ENCODE assay signal across 8 cellular contexts in the genomic region with DNA sequence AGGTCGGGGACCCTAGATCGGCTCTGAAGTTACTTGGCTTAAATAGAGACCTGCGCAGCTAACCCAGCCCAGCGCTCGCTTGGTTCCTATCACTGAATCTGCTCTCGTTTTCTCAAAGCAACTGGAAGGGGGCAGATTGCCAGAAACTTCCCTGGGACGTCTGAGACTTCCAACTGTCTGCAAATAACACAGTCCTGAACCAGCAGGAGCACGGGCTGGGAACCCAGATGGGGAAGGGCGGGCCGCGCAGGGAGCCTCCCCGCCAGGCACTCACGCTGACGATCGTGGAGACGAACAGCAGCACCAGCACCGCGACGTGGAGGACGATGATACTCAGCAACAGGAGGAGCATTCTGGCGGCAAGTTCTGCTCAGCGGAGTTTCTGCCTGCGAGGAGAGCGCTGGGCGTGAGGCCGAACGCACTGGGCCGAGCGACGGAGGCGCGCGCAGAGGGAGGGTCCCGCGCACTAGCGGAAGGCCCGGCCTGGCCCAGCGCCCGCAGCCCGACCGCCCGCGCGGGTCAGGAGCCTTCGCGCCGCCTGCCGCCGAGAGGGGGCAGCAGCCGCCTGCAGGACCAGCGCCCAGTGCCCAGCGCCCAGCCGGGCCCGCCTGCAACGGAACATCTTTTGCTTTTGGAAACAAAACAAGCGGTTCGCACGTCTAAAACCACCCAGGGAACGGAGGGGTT. TPM values are rescaled to one million over a fixed set of nuclear protein-coding genes. Genes with fewer than 3 reads are reported as not detected.
DNase-seq lines count a peak whose midpoint lies in the region; ATAC-seq, FAIRE-seq and TF ChIP-seq lines count a peak whose summit lies in the region.

No MANE protein-coding gene starts in this region.

- H3K9me3 ChIP-seq in colonic mucosa = no peaks in the 10 kb centered on the region

- H3K4me3 ChIP-seq in AG04449 (ENCODE audit: low read depth, low read length) = peak overlapping the region; percentile 89
- peak overlapping the region; percentile 57 for H3K4me3 ChIP-seq in colonic mucosa

- H3K27me3 Mint-ChIP-seq in WTC11 (ENCODE audit: low read depth) = peaks cover 93% of the 10 kb centered on the region

- H3K4me1 ChIP-seq in colonic mucosa = peaks cover 20% of the 10 kb centered on the region

- ATAC-seq in WTC11 = peak; percentile 68
- no peak for ATAC-seq in HG02870 (IDR thresholded peaks at IDR 0.05; ENCODE audit: unreplicated experiment)

- no peaks in the 10 kb centered on the region for H3K9me3 Mint-ChIP-seq in WTC11

- no peaks in the 10 kb centered on the region for H3K36me3 ChIP-seq in colonic mucosa

- no peak overlapping the region for H3K27ac Mint-ChIP-seq in WTC11

- H3K27ac ChIP-seq in colonic mucosa (peak overlapping the region; percentile 84), layer of hippocampus (ENCODE audit: low read depth, low read length) (peak overlapping the region; percentile 95)

- peaks cover 3% of the 10 kb centered on the region for H3K27me3 ChIP-seq in colonic mucosa
- no peaks in the 10 kb centered on the region for H3K27me3 ChIP-seq in layer of hippocampus (ENCODE audit: control insufficient read depth, insufficient read depth, low read length)

- H3K4me3 Mint-ChIP-seq in WTC11 = peak overlapping the region; percentile 86

- no peaks in the 10 kb centered on the region for H3K36me3 Mint-ChIP-seq in WTC11

- DNase-seq in AG04449 (ENCODE audit: low read depth, low spot score) = no peak
- DNase-seq in GM18507 (ENCODE audit: extremely low spot score, insufficient read length, low read depth) = peak; percentile 23
- peak; percentile 20 for DNase-seq in NAMALWA (ENCODE audit: low spot score)
- DNase-seq in WTC11 (ENCODE audit: low spot score) = peak; percentile 84
- peak; percentile 83 for DNase-seq in colonic mucosa
- DNase-seq in stimulated activated CD4-positive, alpha-beta T cell treated with anti-CD3 and anti-CD28 coated beads, Interleukin-12 subunit alpha, Interleukin-12 subunit beta, amount 100 ng/mL, for 4 hours = peak; percentile 41

- intact Hi-C loops in colonic mucosa (cut with DNase I) = loop anchor here (2.0 kb wide), 1 partner anchor 148 kb away; no protein-coding TSS in a partner anchor

- H3K9ac ChIP-seq in colonic mucosa (ENCODE audit: low read depth in 2 of 2, low read length in 2 of 2) = peak overlapping the region; percentile 83 to 84

- FAIRE-seq in GM18507 (lab: Jason Lieb, UNC) = no peak

- CTCF ChIA-PET in AG04449 (lab: Yijun Ruan, JAX) (interaction anchor here (1.0 to 9.1 kb wide), 11 partner anchors 12 to 256 kb away, joined by 3 to 318 read pairs (median 7); no protein-coding TSS in a partner anchor), WTC11 (lab: Charles Lee) (interaction anchor here (0.6 to 8.2 kb wide), 9 partner anchors 10 to 242 kb away, joined by 3 to 148 read pairs (median 4); no protein-coding TSS in a partner anchor)

- H3K4me1 Mint-ChIP-seq in WTC11 = peaks cover 20% of the 10 kb centered on the region

- POLR2A ChIA-PET in AG04449 (lab: Yijun Ruan, JAX) (interaction anchor here (1.2 kb wide), 1 partner anchor 242 kb away, joined by 4 read pairs; no protein-coding TSS in a partner anchor), WTC11 (lab: Charles Lee) (no interaction called here)

- TF ChIP-seq CTCF in AG04449 (IDR thresholded peaks at IDR 0.05; ENCODE audit: insufficient read depth, low read length, missing control alignments) = peak; percentile 69
- peak; percentile 82 for TF ChIP-seq CTCF in WTC11 (IDR thresholded peaks at IDR 0.05)
- TF ChIP-seq CTCF in colonic mucosa (IDR thresholded peaks at IDR 0.05) = peak; percentile 77

TF ChIP-seq in WTC11, 78 proteins besides CTCF, POLR2A, EP300 and RAD21 (continues in another document):
- TF ChIP-seq, protein P1, sequence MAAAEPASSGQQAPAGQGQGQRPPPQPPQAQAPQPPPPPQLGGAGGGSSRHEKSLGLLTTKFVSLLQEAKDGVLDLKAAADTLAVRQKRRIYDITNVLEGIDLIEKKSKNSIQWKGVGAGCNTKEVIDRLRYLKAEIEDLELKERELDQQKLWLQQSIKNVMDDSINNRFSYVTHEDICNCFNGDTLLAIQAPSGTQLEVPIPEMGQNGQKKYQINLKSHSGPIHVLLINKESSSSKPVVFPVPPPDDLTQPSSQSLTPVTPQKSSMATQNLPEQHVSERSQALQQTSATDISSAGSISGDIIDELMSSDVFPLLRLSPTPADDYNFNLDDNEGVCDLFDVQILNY (CRISPR knock-in tag; IDR thresholded peaks at IDR 0.05) = 0 out of 2 replicates have a peak, but pooled peaks have one; percentile 67
- TF ChIP-seq, protein P2, sequence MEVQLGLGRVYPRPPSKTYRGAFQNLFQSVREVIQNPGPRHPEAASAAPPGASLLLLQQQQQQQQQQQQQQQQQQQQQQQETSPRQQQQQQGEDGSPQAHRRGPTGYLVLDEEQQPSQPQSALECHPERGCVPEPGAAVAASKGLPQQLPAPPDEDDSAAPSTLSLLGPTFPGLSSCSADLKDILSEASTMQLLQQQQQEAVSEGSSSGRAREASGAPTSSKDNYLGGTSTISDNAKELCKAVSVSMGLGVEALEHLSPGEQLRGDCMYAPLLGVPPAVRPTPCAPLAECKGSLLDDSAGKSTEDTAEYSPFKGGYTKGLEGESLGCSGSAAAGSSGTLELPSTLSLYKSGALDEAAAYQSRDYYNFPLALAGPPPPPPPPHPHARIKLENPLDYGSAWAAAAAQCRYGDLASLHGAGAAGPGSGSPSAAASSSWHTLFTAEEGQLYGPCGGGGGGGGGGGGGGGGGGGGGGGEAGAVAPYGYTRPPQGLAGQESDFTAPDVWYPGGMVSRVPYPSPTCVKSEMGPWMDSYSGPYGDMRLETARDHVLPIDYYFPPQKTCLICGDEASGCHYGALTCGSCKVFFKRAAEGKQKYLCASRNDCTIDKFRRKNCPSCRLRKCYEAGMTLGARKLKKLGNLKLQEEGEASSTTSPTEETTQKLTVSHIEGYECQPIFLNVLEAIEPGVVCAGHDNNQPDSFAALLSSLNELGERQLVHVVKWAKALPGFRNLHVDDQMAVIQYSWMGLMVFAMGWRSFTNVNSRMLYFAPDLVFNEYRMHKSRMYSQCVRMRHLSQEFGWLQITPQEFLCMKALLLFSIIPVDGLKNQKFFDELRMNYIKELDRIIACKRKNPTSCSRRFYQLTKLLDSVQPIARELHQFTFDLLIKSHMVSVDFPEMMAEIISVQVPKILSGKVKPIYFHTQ (CRISPR knock-in tag; IDR thresholded peaks at IDR 0.05) = no peak
- TF ChIP-seq IRF2 (CRISPR knock-in tag; IDR thresholded peaks at IDR 0.05; ENCODE audit: borderline replicate concordance, low read depth) (no peak), ZNF138 (CRISPR knock-in tag; conservative IDR thresholded peaks at IDR 0.05) (no peak), RELA (CRISPR knock-in tag; IDR thresholded peaks at IDR 0.05; ENCODE audit: borderline replicate concordance) (no peak), ZNF396 (CRISPR knock-in tag; IDR thresholded peaks at IDR 0.05; ENCODE audit: borderline replicate concordance) (no peak), NFE2L1 (CRISPR knock-in tag; IDR thresholded peaks at IDR 0.05) (no peak), FOXK1 (CRISPR knock-in tag; IDR thresholded peaks at IDR 0.05) (peak; percentile 30; the same call in 1 of the 2 replicates), NFYB (CRISPR knock-in tag; conservative IDR thresholded peaks at IDR 0.05; ENCODE audit: low read depth) (no peak), GTF2I (CRISPR knock-in tag; conservative IDR thresholded peaks at IDR 0.05) (no peak), CBFB (CRISPR knock-in tag; IDR thresholded peaks at IDR 0.05; ENCODE audit: low read depth) (no peak)
- TF ChIP-seq, protein P3, sequence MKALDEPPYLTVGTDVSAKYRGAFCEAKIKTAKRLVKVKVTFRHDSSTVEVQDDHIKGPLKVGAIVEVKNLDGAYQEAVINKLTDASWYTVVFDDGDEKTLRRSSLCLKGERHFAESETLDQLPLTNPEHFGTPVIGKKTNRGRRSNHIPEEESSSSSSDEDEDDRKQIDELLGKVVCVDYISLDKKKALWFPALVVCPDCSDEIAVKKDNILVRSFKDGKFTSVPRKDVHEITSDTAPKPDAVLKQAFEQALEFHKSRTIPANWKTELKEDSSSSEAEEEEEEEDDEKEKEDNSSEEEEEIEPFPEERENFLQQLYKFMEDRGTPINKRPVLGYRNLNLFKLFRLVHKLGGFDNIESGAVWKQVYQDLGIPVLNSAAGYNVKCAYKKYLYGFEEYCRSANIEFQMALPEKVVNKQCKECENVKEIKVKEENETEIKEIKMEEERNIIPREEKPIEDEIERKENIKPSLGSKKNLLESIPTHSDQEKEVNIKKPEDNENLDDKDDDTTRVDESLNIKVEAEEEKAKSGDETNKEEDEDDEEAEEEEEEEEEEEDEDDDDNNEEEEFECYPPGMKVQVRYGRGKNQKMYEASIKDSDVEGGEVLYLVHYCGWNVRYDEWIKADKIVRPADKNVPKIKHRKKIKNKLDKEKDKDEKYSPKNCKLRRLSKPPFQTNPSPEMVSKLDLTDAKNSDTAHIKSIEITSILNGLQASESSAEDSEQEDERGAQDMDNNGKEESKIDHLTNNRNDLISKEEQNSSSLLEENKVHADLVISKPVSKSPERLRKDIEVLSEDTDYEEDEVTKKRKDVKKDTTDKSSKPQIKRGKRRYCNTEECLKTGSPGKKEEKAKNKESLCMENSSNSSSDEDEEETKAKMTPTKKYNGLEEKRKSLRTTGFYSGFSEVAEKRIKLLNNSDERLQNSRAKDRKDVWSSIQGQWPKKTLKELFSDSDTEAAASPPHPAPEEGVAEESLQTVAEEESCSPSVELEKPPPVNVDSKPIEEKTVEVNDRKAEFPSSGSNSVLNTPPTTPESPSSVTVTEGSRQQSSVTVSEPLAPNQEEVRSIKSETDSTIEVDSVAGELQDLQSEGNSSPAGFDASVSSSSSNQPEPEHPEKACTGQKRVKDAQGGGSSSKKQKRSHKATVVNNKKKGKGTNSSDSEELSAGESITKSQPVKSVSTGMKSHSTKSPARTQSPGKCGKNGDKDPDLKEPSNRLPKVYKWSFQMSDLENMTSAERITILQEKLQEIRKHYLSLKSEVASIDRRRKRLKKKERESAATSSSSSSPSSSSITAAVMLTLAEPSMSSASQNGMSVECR (CRISPR knock-in tag; IDR thresholded peaks at IDR 0.05; ENCODE audit: borderline replicate concordance) = no peak
- TF ChIP-seq, protein P4, sequence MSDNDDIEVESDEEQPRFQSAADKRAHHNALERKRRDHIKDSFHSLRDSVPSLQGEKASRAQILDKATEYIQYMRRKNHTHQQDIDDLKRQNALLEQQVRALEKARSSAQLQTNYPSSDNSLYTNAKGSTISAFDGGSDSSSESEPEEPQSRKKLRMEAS (CRISPR knock-in tag; IDR thresholded peaks at IDR 0.05) = 0 out of 2 replicates have a peak, but pooled peaks have one; percentile 29

RNA-seq across cellular contexts. Expression of a gene that starts 4.6 kb away (rescaled TPM):
- 1.5 to 3.0 TPM (median 1.9 TPM) in 3 replicates for total RNA-seq in WTC11 (2021)
- total RNA-seq in colonic mucosa = 10 to 100 TPM; 12.5 to 40.4 TPM
